In genomic region chr21:25806053-25806452, GRCh38 we compare ENCODE assay signal across 15 cellular contexts.
"Had no signal": no experiment of that assay in that cellular context is flagged by ENCODE, and none has a peak within 500 bp of the region (broad histone marks: within the 10 kb centered on the region; RNA-seq: fewer than 3 reads in every experiment).

No MANE protein-coding gene starts in this region.

- H3K4me1 ChIP-seq: left ventricle myocardium inferior, lower lobe of right lung, pancreas had no signal

- H3K27me3 ChIP-seq: pancreas had no signal

- DNase-seq: effector memory CD4-positive, alpha-beta T cell; immature natural killer cell; kidney; left cardiac atrium; left ventricle myocardium inferior; lower lobe of right lung; mesenchymal stem cell; naive B cell; occipital lobe; pancreas; right cardiac atrium; small intestine; stimulated activated CD4-positive, alpha-beta T cell treated with anti-CD3 and anti-CD28 coated beads, Interleukin-12 subunit alpha, Interleukin-12 subunit beta, amount 100 ng/mL, for 4 hours; stimulated activated naive CD4-positive, alpha-beta T cell treated with Interleukin-2 at 50 U/mL for 16 hours; trophoblast cell had no signal

- H3K4me3 ChIP-seq: left ventricle myocardium inferior, lower lobe of right lung, pancreas had no signal

- H3K27ac ChIP-seq: left ventricle myocardium inferior, lower lobe of right lung, pancreas had no signal

- H3K9me3 ChIP-seq: left ventricle myocardium inferior, lower lobe of right lung, pancreas had no signal

- H3K36me3 ChIP-seq: left ventricle myocardium inferior, lower lobe of right lung, pancreas had no signal

- ATAC-seq: left cardiac atrium, lower lobe of right lung, pancreas, right cardiac atrium had no signal
